20 cellular contexts compared by ENCODE assay signal in genomic region chr12:47184813-47185212, GRCh38.
DNase-seq lines count a peak whose midpoint lies in the region; ATAC-seq, FAIRE-seq and TF ChIP-seq lines count a peak whose summit lies in the region.
"Had no signal": no experiment of that assay in that cellular context is flagged by ENCODE, and none has a peak within 500 bp of the region (broad histone marks: within the 10 kb centered on the region; RNA-seq: fewer than 3 reads in every experiment).

No MANE protein-coding gene starts in this region.

- H3K27me3 ChIP-seq in PC-9 (ENCODE audit: insufficient read depth, low read depth) (no peaks in the 10 kb centered on the region), pancreas (no peaks in the 10 kb centered on the region)
- H3K27me3 ChIP-seq: cardiac muscle cell, vagina had no signal

- peaks cover 18% of the 10 kb centered on the region; the same call in 1 of the 2 replicates for H3F3A ChIP-seq in PC-9 (ENCODE audit: insufficient read depth, low read depth)

- H3K4me3 ChIP-seq in PC-9 (no peak overlapping the region), epithelial cell of proximal tubule (ENCODE audit: low read depth, low read length) (no peak overlapping the region), pancreas (no peak overlapping the region)
- H3K4me3 ChIP-seq: cardiac muscle cell, skin epidermis, vagina had no signal

- FAIRE-seq in pancreas (lab: Jason Lieb, UNC): no peak
- FAIRE-seq: GM12891 had no signal

- no peaks in the 10 kb centered on the region for H4K20me1 ChIP-seq in PC-9 (ENCODE audit: insufficient read depth)

- H3K36me3 ChIP-seq in PC-9 (ENCODE audit: low read depth): no peaks in the 10 kb centered on the region
- no peaks in the 10 kb centered on the region for H3K36me3 ChIP-seq in pancreas
- H3K36me3 ChIP-seq: cardiac muscle cell, vagina, WERI-Rb-1 had no signal

- no TSS peak for BruUV-seq in PC-9 (replicated peaks; lab: Mats Ljungman, UMichigan)

- TF ChIP-seq CTCF in PC-9 (conservative IDR thresholded peaks at IDR 0.05) (no peak), epithelial cell of proximal tubule (conservative IDR thresholded peaks at IDR 0.05; ENCODE audit: low read depth, low read length) (no peak), pancreas (IDR thresholded peaks at IDR 0.05) (no peak)

- H3K4me2 ChIP-seq in PC-9: peak overlapping the region; percentile 43; the same call in 1 of the 2 replicates

- POLR2A ChIA-PET in PC-9 (lab: Charles Lee; ENCODE audit: unreplicated experiment): interaction anchor here (0.6 to 0.8 kb wide), 2 partner anchors 88 to 90 kb away, joined by 6 to 9 read pairs; no protein-coding TSS in a partner anchor

- CTCF ChIA-PET in PC-9 (lab: Charles Lee): no interaction called here

- no peak overlapping the region for H2AFZ ChIP-seq in PC-9

- peak; percentile 81 for DNase-seq in HT-29 (ENCODE audit: low spot score)
- DNase-seq in PC-9: peak; percentile 51 to 92
- DNase-seq in epithelial cell of proximal tubule (ENCODE audit: low read depth): peak; percentile 42
- peak in 4 of 6 donors; percentile 29 to 71 (median 46) for DNase-seq in pancreas
- DNase-seq in activated effector memory CD4-positive, alpha-beta T cell treated with Interleukin-2 at 50 U/mL for 16 hours: no peak
- no peak for DNase-seq in NCI-H524 treated with DMSO at 0.1 percent for 48 hours (lab: John Stamatoyannopoulos, UW)
- DNase-seq: activated CD8-positive, alpha-beta T cell treated with anti-CD3 and anti-CD28 coated beads, Interleukin-2, amount 10 ng/mL, durations not matched to agents 7 days and 5 days; activated naive CD8-positive, alpha-beta T cell treated with anti-CD3 and anti-CD28 coated beads, Interleukin-2, amount 50 U/mL, for 24 hours; activated T-cell treated with anti-CD3 and anti-CD28 coated beads, Interleukin-2, amount 50 U/mL, for 72 hours; AML-193; head of caudate nucleus; immature natural killer cell; mesenchymal stem cell; stimulated activated CD4-positive, alpha-beta T cell treated with anti-CD3 and anti-CD28 coated beads, Interleukin-2, amount 100 ng/mL, for 48 hours; WERI-Rb-1 had no signal

- H3K9me3 ChIP-seq in PC-9 (ENCODE audit: insufficient read depth, low read depth) (no peaks in the 10 kb centered on the region), pancreas (no peaks in the 10 kb centered on the region)
- H3K9me3 ChIP-seq: vagina had no signal

- H3K4me1 ChIP-seq in PC-9 (replicated peaks; ENCODE audit: insufficient read depth): peaks cover 54% of the 10 kb centered on the region
- H3K4me1 ChIP-seq in pancreas: peaks cover 0 to 35% (median 23%) of the 10 kb centered on the region in 3 donors

- intact Hi-C loops in PC-9 (cut with micrococcal nuclease; ENCODE audit: unreplicated experiment): loop anchor here (2.0 to 10.0 kb wide), 4 partner anchors 37 to 150 kb away; no protein-coding TSS in a partner anchor
- intact Hi-C loops in pancreas (cut with DNase I): no loop called here

- H3K79me2 ChIP-seq in PC-9 (ENCODE audit: low read depth): no peaks in the 10 kb centered on the region

- H3K9me2 ChIP-seq in PC-9 (ENCODE audit: insufficient read depth): no peaks in the 10 kb centered on the region

- ATAC-seq in pancreas (peak; percentile 80 to 85 (median 84)), GM18498 (IDR thresholded peaks at IDR 0.05; ENCODE audit: unreplicated experiment) (no peak)
- ATAC-seq: activated CD8-positive, alpha-beta T cell treated with anti-CD3 and anti-CD28 coated beads, Interleukin-2, amount 10 ng/mL, durations not matched to agents 7 days and 5 days; activated naive CD8-positive, alpha-beta T cell treated with anti-CD3 and anti-CD28 coated beads, Interleukin-2, amount 50 U/mL, for 24 hours; activated T-cell treated with anti-CD3 and anti-CD28 coated beads, Interleukin-2, amount 50 U/mL, for 72 hours had no signal

- H3K27ac ChIP-seq in PC-9 (peak overlapping the region; percentile 77), pancreas (peak overlapping the region in 2 of 4 donors; percentile 63 to 65)
- H3K27ac ChIP-seq: cardiac muscle cell, vagina, WERI-Rb-1 had no signal

Comparison
In these comparisons a context has a peak if more than half of its experiments do, and no peak if none do; other contexts are left out.
1. DNase-seq: peak in HT-29 (single experiment), PC-9 (2 of 2), epithelial cell of proximal tubule (single experiment) and pancreas (4 of 6); none in activated effector memory CD4-positive, alpha-beta T cell treated with Interleukin-2 at 50 U/mL for 16 hours (single experiment) and NCI-H524 treated with DMSO at 0.1 percent for 48 hours (single experiment).